ENCODE assay signal across 14 cellular contexts in the genomic region with DNA sequence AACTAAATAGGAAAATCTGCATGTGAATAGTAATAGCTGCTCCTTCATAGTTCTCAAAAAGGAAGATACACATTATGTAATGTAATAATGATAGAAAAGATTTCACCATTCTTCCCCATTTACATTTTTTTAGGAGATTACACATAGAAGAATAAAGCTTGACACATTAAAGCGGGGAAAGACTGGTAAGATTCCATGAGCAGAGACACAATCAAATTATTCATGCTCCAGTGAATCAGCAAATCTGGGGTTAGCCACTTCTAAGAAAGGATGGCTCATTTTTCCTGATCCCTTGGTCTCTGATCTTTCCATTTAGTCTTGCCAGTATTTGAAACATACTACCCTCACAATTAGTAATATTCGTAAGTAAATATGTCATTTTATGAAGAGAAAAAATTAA.
DNase-seq lines count a peak whose midpoint lies in the region; ATAC-seq lines count a peak whose summit lies in the region.
"Had no signal": no experiment of that assay in that cellular context is flagged by ENCODE, and none has a peak within 500 bp of the region (broad histone marks: within the 10 kb centered on the region; RNA-seq: fewer than 3 reads in every experiment).

No MANE protein-coding gene starts in this region.

- no peak overlapping the region for H3K4me3 ChIP-seq in ACC112 (ENCODE audit: low read depth, low read length)
- H3K4me3 ChIP-seq: esophagus squamous epithelium had no signal

- peaks cover 11% of the 10 kb centered on the region for H3K36me3 ChIP-seq in ACC112 (ENCODE audit: insufficient read depth, low read length)

- no peaks in the 10 kb centered on the region for H3K79me2 ChIP-seq in ACC112 (ENCODE audit: control insufficient read depth, insufficient read depth, low read length, unreplicated experiment)

- H3K27me3 ChIP-seq in ACC112 (ENCODE audit: insufficient read depth, low read length), result no peaks in the 10 kb centered on the region
- H3K27me3 ChIP-seq: esophagus squamous epithelium had no signal

- DNase-seq in GM04504 (ENCODE audit: low read depth) (peak; percentile 34), amniotic epithelial cell (ENCODE audit: low read depth) (peak; percentile 66), iris pigment epithelial cell (ENCODE audit: low read depth) (peak; percentile 66), COLO668 (lab: John Stamatoyannopoulos, UW; ENCODE audit: unreplicated experiment) (no peak)
- no peak for DNase-seq in activated T-cell treated with anti-CD3 and anti-CD28 coated beads, Interleukin-2, amount 50 U/mL, for 1 hour
- DNase-seq: CD4-positive, alpha-beta T cell; esophagus squamous epithelium; islet precursor cell; nephron progenitor cell; stimulated activated CD4-positive, alpha-beta T cell treated with anti-CD3 and anti-CD28 coated beads, Interleukin-15, amount 100 ng/mL, for 24 hours had no signal

- H2AFZ ChIP-seq in ACC112 (ENCODE audit: low read length, unreplicated experiment), result no peak overlapping the region

- peaks cover 7% of the 10 kb centered on the region for H3K4me1 ChIP-seq in ACC112 (ENCODE audit: control insufficient read depth, insufficient read depth, low read length, unreplicated experiment)

- peak overlapping the region; percentile 78 for H3K27ac ChIP-seq in ACC112 (ENCODE audit: low read depth, low read length)
- H3K27ac ChIP-seq: esophagus squamous epithelium, KMS-11 had no signal

- ATAC-seq in HG02763 (IDR thresholded peaks at IDR 0.05; ENCODE audit: unreplicated experiment) (no peak), HG03159 (IDR thresholded peaks at IDR 0.05; ENCODE audit: unreplicated experiment) (no peak)

Comparison
In these comparisons a context has a peak if more than half of its experiments do, and no peak if none do; other contexts are left out.
1. DNase-seq: peak in GM04504 (single experiment), amniotic epithelial cell (single experiment) and iris pigment epithelial cell (single experiment); none in COLO668 (single experiment) and activated T-cell treated with anti-CD3 and anti-CD28 coated beads, Interleukin-2, amount 50 U/mL, for 1 hour (single experiment).